10 cellular contexts compared by ENCODE assay signal in genomic region chr14:29805415-29806123, GRCh38.
DNase-seq lines count a peak whose midpoint lies in the region; ATAC-seq and TF ChIP-seq lines count a peak whose summit lies in the region.
"Had no signal": no experiment of that assay in that cellular context is flagged by ENCODE, and none has a peak within 500 bp of the region (broad histone marks: within the 10 kb centered on the region; RNA-seq: fewer than 3 reads in every experiment).

No MANE protein-coding gene starts in this region.

- H3K9me3 ChIP-seq in thoracic aorta = no peaks in the 10 kb centered on the region
- H3K9me3 ChIP-seq: BLaER1 treated with 17β-estradiol and CSF1 and Interleukin-3, amounts not matched to agents 10 nM and 100 nM had no signal

- peaks cover 11 to 52% of the 10 kb centered on the region in 2 donors for H3K4me1 ChIP-seq in thoracic aorta (ENCODE audit: control insufficient read depth in 1 of 2, low read depth in 2 of 2)
- H3K4me1 ChIP-seq: BLaER1 treated with 17β-estradiol and CSF1 and Interleukin-3, amounts not matched to agents 10 nM and 100 nM had no signal

- H3K4me3 ChIP-seq in thoracic aorta = no peak overlapping the region
- H3K4me3 ChIP-seq: BLaER1 treated with 17β-estradiol and CSF1 and Interleukin-3, amounts not matched to agents 10 nM and 100 nM had no signal

- H3K27ac ChIP-seq in thoracic aorta = no peak overlapping the region
- H3K27ac ChIP-seq: BLaER1 treated with 17β-estradiol and CSF1 and Interleukin-3, amounts not matched to agents 10 nM and 100 nM had no signal

- H3K27me3 ChIP-seq in thoracic aorta (replicated peaks; ENCODE audit: insufficient read depth) = no peaks in the 10 kb centered on the region
- H3K27me3 ChIP-seq: BLaER1 treated with 17β-estradiol and CSF1 and Interleukin-3, amounts not matched to agents 10 nM and 100 nM had no signal

- DNase-seq in NCI-H748 (lab: John Stamatoyannopoulos, UW; ENCODE audit: unreplicated experiment) (peak; percentile 19), NCI-H748 treated with DMSO at 0.1 percent for 48 hours (lab: John Stamatoyannopoulos, UW) (no peak), RPMI8226 (peak; percentile 82), Right ventricle myocardium superior (peak; percentile 81), thoracic aorta (ENCODE audit: low spot score) (peak; percentile 41)
- no peak for DNase-seq in activated CD8-positive, alpha-beta memory T cell treated with anti-CD3 and anti-CD28 coated beads for 24 hours
- DNase-seq: effector memory CD8-positive, alpha-beta T cell had no signal

- intact Hi-C loops in Right ventricle myocardium superior (cut with DNase I) = no loop called here

- no peak for TF ChIP-seq CTCF in thoracic aorta (IDR thresholded peaks at IDR 0.05)

- ATAC-seq in Right ventricle myocardium superior (ENCODE audit: poor library complexity) (peak; percentile 86), thoracic aorta (ENCODE audit: insufficient number of reproducible peaks, low FRiP score, low read depth) (peak; percentile 69), HG02623 (IDR thresholded peaks at IDR 0.05; ENCODE audit: unreplicated experiment) (no peak), GM21825 (IDR thresholded peaks at IDR 0.05; ENCODE audit: unreplicated experiment) (no peak)
- ATAC-seq: effector memory CD8-positive, alpha-beta T cell had no signal

- no peaks in the 10 kb centered on the region for H3K36me3 ChIP-seq in thoracic aorta
- H3K36me3 ChIP-seq: BLaER1 treated with 17β-estradiol and CSF1 and Interleukin-3, amounts not matched to agents 10 nM and 100 nM had no signal

Comparison
In these comparisons a context has a peak if more than half of its experiments do, and no peak if none do; other contexts are left out.
1. DNase-seq: peak in NCI-H748 (single experiment), RPMI8226 (single experiment), Right ventricle myocardium superior (single experiment) and thoracic aorta (single experiment); none in NCI-H748 treated with DMSO at 0.1 percent for 48 hours (single experiment) and activated CD8-positive, alpha-beta memory T cell treated with anti-CD3 and anti-CD28 coated beads for 24 hours (single experiment).
2. ATAC-seq: peak in Right ventricle myocardium superior (single experiment) and thoracic aorta (single experiment); none in HG02623 (single experiment) and GM21825 (single experiment).